ENCODE assay signal across 21 cellular contexts in the genomic region with DNA sequence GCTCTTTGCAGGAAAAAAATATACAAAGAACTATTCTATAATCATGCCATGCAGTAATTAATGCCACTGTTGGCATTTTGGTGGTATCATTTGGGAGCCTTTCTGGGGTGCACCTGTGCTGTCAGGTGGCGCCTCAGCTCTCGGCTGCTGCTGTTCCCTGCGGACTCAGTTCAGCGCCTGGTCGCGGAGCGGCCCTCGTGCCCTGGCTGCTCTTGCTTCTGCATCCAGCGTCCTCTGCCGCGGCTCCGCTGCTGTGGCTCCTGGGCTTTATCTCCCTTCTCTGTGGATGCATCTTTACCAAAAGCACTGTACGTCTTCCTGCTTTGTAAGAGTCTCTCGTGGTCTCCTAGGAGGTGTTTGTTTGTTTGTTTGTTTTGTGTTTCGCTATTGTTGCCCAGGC. TPM values are rescaled to one million over a fixed set of nuclear protein-coding genes. Genes with fewer than 3 reads are reported as not detected.
A peak's percentile ranks its signal among the peaks of the same experiment; 100 is the strongest.
DNase-seq lines count a peak whose midpoint lies in the region; ATAC-seq, FAIRE-seq and TF ChIP-seq lines count a peak whose summit lies in the region.
"Had no signal": no experiment of that assay in that cellular context is flagged by ENCODE, and none has a peak within 500 bp of the region (broad histone marks: within the 10 kb centered on the region; RNA-seq: fewer than 3 reads in every experiment).

No MANE protein-coding gene starts in this region.

- H3K4me3 ChIP-seq in endodermal cell (ENCODE audit: low read length) = no peak overlapping the region
- H3K4me3 ChIP-seq: GM23248 had no signal

- peaks cover 26% of the 10 kb centered on the region for H3K4me1 Mint-ChIP-seq in stimulated activated naive CD8-positive, alpha-beta T cell treated with anti-CD3 and anti-CD28 coated beads, Interleukin-15, Interleukin-2, amounts not matched to agents 100 ng/mL and 50 ng/mL, for 24 hours (ENCODE audit: low read depth)
- peaks cover 10% of the 10 kb centered on the region for H3K4me1 Mint-ChIP-seq in endodermal cell
- peaks cover 49 to 52% of the 10 kb centered on the region in 2 donors for H3K4me1 Mint-ChIP-seq in natural killer cell treated with Interleukin-12 subunit alpha and Interleukin-12 subunit beta and Interleukin-15 and Interleukin-18, amount 100 ng/mL, for 72 hours (ENCODE audit: low read depth in 2 of 2)

- peak overlapping the region; percentile 58 for H3K27ac Mint-ChIP-seq in stimulated activated naive CD8-positive, alpha-beta T cell treated with anti-CD3 and anti-CD28 coated beads, Interleukin-15, Interleukin-2, amounts not matched to agents 100 ng/mL and 50 ng/mL, for 24 hours
- H3K27ac Mint-ChIP-seq in endodermal cell = peak overlapping the region; percentile 68
- H3K27ac Mint-ChIP-seq in natural killer cell treated with Interleukin-12 subunit alpha and Interleukin-12 subunit beta and Interleukin-15 and Interleukin-18, amount 100 ng/mL, for 72 hours = peak overlapping the region in 1 of 2 donors; percentile 55
- H3K27ac Mint-ChIP-seq: B cell; CD8-positive, alpha-beta T cell had no signal

- no peak for ATAC-seq in stimulated activated naive CD8-positive, alpha-beta T cell treated with anti-CD3 and anti-CD28 coated beads, Interleukin-15, Interleukin-2, amounts not matched to agents 100 U/mL and 50 U/mL, for 24 hours
- no peak for ATAC-seq in natural killer cell treated with Interleukin-12 subunit alpha and Interleukin-12 subunit beta and Interleukin-15 and Interleukin-18, amount 100 ng/mL, for 72 hours
- ATAC-seq: CD8-positive, alpha-beta T cell had no signal

- peaks cover 67% of the 10 kb centered on the region for H3K36me3 Mint-ChIP-seq in stimulated activated naive CD8-positive, alpha-beta T cell treated with anti-CD3 and anti-CD28 coated beads, Interleukin-15, Interleukin-2, amounts not matched to agents 100 ng/mL and 50 ng/mL, for 24 hours (ENCODE audit: low read depth)
- peaks cover 47% of the 10 kb centered on the region for H3K36me3 Mint-ChIP-seq in endodermal cell (ENCODE audit: low read depth)
- H3K36me3 Mint-ChIP-seq in natural killer cell treated with Interleukin-12 subunit alpha and Interleukin-12 subunit beta and Interleukin-15 and Interleukin-18, amount 100 ng/mL, for 72 hours = peaks cover 31% of the 10 kb centered on the region

- TF ChIP-seq CTCF in endodermal cell (conservative IDR thresholded peaks at IDR 0.05) = no peak

- H3K9me3 Mint-ChIP-seq in stimulated activated naive CD8-positive, alpha-beta T cell treated with anti-CD3 and anti-CD28 coated beads, Interleukin-15, Interleukin-2, amounts not matched to agents 100 ng/mL and 50 ng/mL, for 24 hours = no peaks in the 10 kb centered on the region
- H3K9me3 Mint-ChIP-seq in endodermal cell = no peaks in the 10 kb centered on the region
- H3K9me3 Mint-ChIP-seq in natural killer cell treated with Interleukin-12 subunit alpha and Interleukin-12 subunit beta and Interleukin-15 and Interleukin-18, amount 100 ng/mL, for 72 hours = no peaks in the 10 kb centered on the region
- H3K9me3 Mint-ChIP-seq: CD8-positive, alpha-beta T cell had no signal

- no peaks in the 10 kb centered on the region for H3K27me3 Mint-ChIP-seq in stimulated activated naive CD8-positive, alpha-beta T cell treated with anti-CD3 and anti-CD28 coated beads, Interleukin-15, Interleukin-2, amounts not matched to agents 100 ng/mL and 50 ng/mL, for 24 hours
- H3K27me3 Mint-ChIP-seq in endodermal cell (ENCODE audit: insufficient read depth) = no peaks in the 10 kb centered on the region
- no peaks in the 10 kb centered on the region for H3K27me3 Mint-ChIP-seq in natural killer cell treated with Interleukin-12 subunit alpha and Interleukin-12 subunit beta and Interleukin-15 and Interleukin-18, amount 100 ng/mL, for 72 hours
- H3K27me3 Mint-ChIP-seq: B cell had no signal

- H3K4me1 ChIP-seq in endodermal cell (ENCODE audit: control insufficient read depth, insufficient read depth, low read length) = no peaks in the 10 kb centered on the region

- H3K27me3 ChIP-seq in endodermal cell (ENCODE audit: control insufficient read depth, insufficient read depth, low read length, poor library complexity, severe bottlenecking) = no peaks in the 10 kb centered on the region

- peaks cover 62% of the 10 kb centered on the region for H3K36me3 ChIP-seq in endodermal cell (ENCODE audit: control insufficient read depth, insufficient read depth, low read length)

- 90 to 96% methylated on average over 10 to 15 of the region's 15 CpGs for WGBS in endodermal cell (ENCODE audit: insufficient coverage in 1 of 2, insufficient read length in 1 of 2), 2 experiments

- H3K9me3 ChIP-seq in endodermal cell (ENCODE audit: control insufficient read depth, low read length) = no peaks in the 10 kb centered on the region

- FAIRE-seq in RCC 7860 (lab: Jason Lieb, UNC) = no peak
- FAIRE-seq: A204.1, D721Med, G401.6, GM12891, H54 had no signal

- no peak overlapping the region for H3K9ac ChIP-seq in endodermal cell (ENCODE audit: extremely low read depth, low read length, poor library complexity, severe bottlenecking)
- H3K9ac ChIP-seq: GM23248 had no signal

- no peak for DNase-seq in stimulated activated naive CD8-positive, alpha-beta T cell treated with anti-CD3 and anti-CD28 coated beads, Interleukin-15, Interleukin-2, amounts not matched to agents 100 U/mL and 50 U/mL, for 24 hours
- DNase-seq in endodermal cell (no peak), ureter (ENCODE audit: low spot score) (no peak), RCC 7860 (ENCODE audit: low spot score) (no peak)
- DNase-seq in natural killer cell treated with Interleukin-12 subunit alpha and Interleukin-12 subunit beta and Interleukin-15 and Interleukin-18, amount 100 ng/mL, for 72 hours (ENCODE audit: low spot score) = peak; percentile 18
- no peak for DNase-seq in activated CD8-positive, alpha-beta memory T cell treated with anti-CD3 and anti-CD28 coated beads, Interleukin-2, amount 50 U/mL, for 4 hours
- DNase-seq: C1 segment of cervical spinal cord; CD8-positive, alpha-beta T cell; COR-L47; DMS153; DMS79 treated with DMSO at 0.1 percent for 48 hours; EL; GM23248 had no signal

- no peak overlapping the region for H3K27ac ChIP-seq in endodermal cell (ENCODE audit: low read depth, low read length)
- H3K27ac ChIP-seq: GM23248, HL-60 had no signal

- H3K4me3 Mint-ChIP-seq in stimulated activated naive CD8-positive, alpha-beta T cell treated with anti-CD3 and anti-CD28 coated beads, Interleukin-15, Interleukin-2, amounts not matched to agents 100 ng/mL and 50 ng/mL, for 24 hours = no peak overlapping the region
- H3K4me3 Mint-ChIP-seq in endodermal cell = no peak overlapping the region
- no peak overlapping the region for H3K4me3 Mint-ChIP-seq in natural killer cell treated with Interleukin-12 subunit alpha and Interleukin-12 subunit beta and Interleukin-15 and Interleukin-18, amount 100 ng/mL, for 72 hours
- H3K4me3 Mint-ChIP-seq: B cell; CD8-positive, alpha-beta T cell had no signal

RNA-seq across cellular contexts. Expression of gene PWP2, which starts 35.1 kb away (rescaled TPM):
- total RNA-seq in endodermal cell (1 to 10 TPM; 9.1 to 9.6 TPM), ureter (8.3 TPM)
- polyA plus RNA-seq in endodermal cell (2013, experiment 1 of 2) = 6.1 TPM
- polyA plus RNA-seq in endodermal cell (2013, experiment 2 of 2) = 2.9 TPM
- total RNA-seq in natural killer cell treated with Interleukin-12 subunit alpha and Interleukin-12 subunit beta and Interleukin-15 and Interleukin-18, amount 100 ng/mL, for 72 hours = 10 to 100 TPM; 31.4 to 69.6 TPM
